Comparison of ENCODE assay signal across 8 cellular contexts in the genomic region with DNA sequence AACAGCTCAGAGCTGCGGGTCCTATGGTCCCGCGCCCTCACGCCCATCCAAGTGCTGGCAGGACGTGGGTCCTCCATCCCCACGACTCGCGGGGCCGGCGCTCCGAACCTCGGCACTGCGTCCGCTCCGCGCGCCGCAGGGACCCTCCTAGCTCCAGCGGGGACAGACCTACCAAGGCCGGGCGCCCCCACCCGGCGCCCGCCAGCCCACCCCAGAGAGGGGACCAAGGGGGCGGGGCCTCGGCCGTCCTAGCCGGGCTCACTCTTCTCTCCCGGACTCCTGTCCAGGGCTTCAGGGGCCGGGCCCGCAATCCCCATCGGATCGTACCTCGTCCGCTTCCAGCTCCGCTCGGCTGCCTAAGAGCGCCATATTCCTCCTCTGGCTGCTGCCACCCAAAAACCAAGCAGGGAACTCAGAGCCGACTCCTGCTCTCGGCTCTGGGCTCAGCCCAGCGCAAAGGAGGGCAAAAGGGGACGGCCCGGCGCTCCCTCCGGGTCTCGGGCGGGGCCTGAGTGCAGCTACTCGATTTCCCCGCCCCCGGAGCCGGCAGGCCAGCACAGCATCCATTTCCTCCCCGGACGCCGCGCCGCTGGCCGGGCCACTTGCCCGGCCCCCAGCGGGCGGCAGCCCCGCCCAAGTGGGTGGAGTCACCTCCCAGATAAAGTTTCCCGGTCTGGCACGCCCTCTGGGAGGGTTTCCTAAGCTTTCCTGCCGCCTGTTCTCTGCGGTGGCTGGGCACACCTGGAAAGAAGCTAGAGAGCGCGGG. TPM values are rescaled to one million over a fixed set of nuclear protein-coding genes. Genes with fewer than 3 reads are reported as not detected.
DNase-seq lines count a peak whose midpoint lies in the region; ATAC-seq and TF ChIP-seq lines count a peak whose summit lies in the region.

A gene (minus strand): TSS at position 460 of the 766 bp plus-strand sequence. CDS start 91 bp downstream, at position 369.

- H3K4me1 ChIP-seq in BLaER1 treated with 17β-estradiol and CSF1 and Interleukin-3, amounts not matched to agents 10 nM and 100 nM = peaks cover 7 to 19% (median 14%) of the 10 kb centered on the region in 10 experiments; a peak in 19 of 20 replicates
- no peaks in the 10 kb centered on the region for H3K4me1 ChIP-seq in lung (ENCODE audit: control insufficient read depth in 2 of 2, insufficient read depth in 2 of 2, low read length in 2 of 2)

- POLR2A ChIA-PET in activated CD4-positive, alpha-beta memory T cell treated with anti-CD3 and anti-CD28 coated beads, Interleukin-2, amount 10 ng/mL, durations not matched to agents 7 days and 5 days (lab: Charles Lee) = interaction anchor here (0.7 to 3.4 kb wide), 10 partner anchors 8 to 204 kb away, joined by 3 to 36 read pairs (median 4); a partner anchor contains a TSS

- ATAC-seq in GM19324 (IDR thresholded peaks at IDR 0.05; ENCODE audit: low FRiP score, unreplicated experiment) (peak; percentile 99), HG03457 (IDR thresholded peaks at IDR 0.05; ENCODE audit: unreplicated experiment) (peak; percentile 94), lung (ENCODE audit: insufficient read depth, low FRiP score) (peak; percentile 96)

- H3K9me3 ChIP-seq in BLaER1 treated with 17β-estradiol and CSF1 and Interleukin-3, amounts not matched to agents 10 nM and 100 nM (replicated peaks in 1 of 11) = no peaks in the 10 kb centered on the region
- H3K9me3 ChIP-seq in lung (ENCODE audit: control insufficient read depth in 2 of 2, insufficient read depth in 1 of 2, low read length in 1 of 2) = no peaks in the 10 kb centered on the region

- H3K9ac ChIP-seq in BLaER1 treated with 17β-estradiol and CSF1 and Interleukin-3, amounts not matched to agents 10 nM and 100 nM = peak within 1 kb of the TSS; percentile 69 to 82 (median 78)

- peak within 1 kb of the TSS; percentile 92 for H3K4me3 Mint-ChIP-seq in activated CD4-positive, alpha-beta memory T cell treated with anti-CD3 and anti-CD28 coated beads, Interleukin-2, amount 10 ng/mL, durations not matched to agents 7 days and 5 days

- 0% methylated on average over 47 to 67 of the region's 67 CpGs for WGBS in lung, 2 donors

- peak within 1 kb of the TSS; percentile 82 to 99 (median 98) for H3K4me2 ChIP-seq in BLaER1 treated with 17β-estradiol and CSF1 and Interleukin-3, amounts not matched to agents 10 nM and 100 nM

- H3K27me3 Mint-ChIP-seq in activated CD4-positive, alpha-beta memory T cell treated with anti-CD3 and anti-CD28 coated beads, Interleukin-2, amount 10 ng/mL, durations not matched to agents 7 days and 5 days = no peaks in the 10 kb centered on the region

- DNase-seq in NCI-H524 treated with DMSO at 0.1 percent for 48 hours (lab: John Stamatoyannopoulos, UW) (peak; percentile 50), lung (ENCODE audit: low spot score) (peak; percentile 93)
- DNase-seq in activated CD4-positive, alpha-beta memory T cell treated with anti-CD3 and anti-CD28 coated beads, Interleukin-2, amount 10 ng/mL, durations not matched to agents 7 days and 5 days = peak; percentile 85
- DNase-seq in effector CD4-positive, alpha-beta T cell = peak; percentile 70
- peak; percentile 42 to 62 (median 50) for DNase-seq in stimulated activated CD4-positive, alpha-beta T cell treated with anti-CD3 and anti-CD28 coated beads, TNF-alpha, amount 100 ng/mL, for 1 hour (ENCODE audit: low read depth in 3 of 3, low spot score in 1 of 3)

- no peak for TF ChIP-seq CTCF in lung (IDR thresholded peaks at IDR 0.05; ENCODE audit: control extremely low read depth, extremely low read depth)

- peaks cover 0 to 15% (median 12%) of the 10 kb centered on the region in 11 experiments; a peak in 13 of 22 replicates for H3K27me3 ChIP-seq in BLaER1 treated with 17β-estradiol and CSF1 and Interleukin-3, amounts not matched to agents 10 nM and 100 nM
- H3K27me3 ChIP-seq in lung (ENCODE audit: control insufficient read depth, insufficient read depth) = no peaks in the 10 kb centered on the region

- CTCF ChIA-PET in activated CD4-positive, alpha-beta memory T cell treated with anti-CD3 and anti-CD28 coated beads, Interleukin-2, amount 10 ng/mL, durations not matched to agents 7 days and 5 days (lab: Charles Lee) = interaction anchor here (0.8 to 2.9 kb wide), 7 partner anchors 7 to 193 kb away, joined by 3 to 9 read pairs (median 3); no protein-coding TSS in a partner anchor

- H3K4me3 ChIP-seq in BLaER1 treated with 17β-estradiol and CSF1 and Interleukin-3, amounts not matched to agents 10 nM and 100 nM = peak within 1 kb of the TSS; percentile 73 to 90 (median 76)
- H3K4me3 ChIP-seq in lung = peak within 1 kb of the TSS; percentile 66

- H3K36me3 ChIP-seq in BLaER1 treated with 17β-estradiol and CSF1 and Interleukin-3, amounts not matched to agents 10 nM and 100 nM = no peaks in the 10 kb centered on the region
- H3K36me3 ChIP-seq in lung (ENCODE audit: control insufficient read depth in 2 of 2, insufficient read depth in 2 of 2, low read length in 2 of 2) = no peaks in the 10 kb centered on the region

- H3K36me3 Mint-ChIP-seq in activated CD4-positive, alpha-beta memory T cell treated with anti-CD3 and anti-CD28 coated beads, Interleukin-2, amount 10 ng/mL, durations not matched to agents 7 days and 5 days (ENCODE audit: low read depth) = peaks cover 21% of the 10 kb centered on the region

- H3K27ac Mint-ChIP-seq in activated CD4-positive, alpha-beta memory T cell treated with anti-CD3 and anti-CD28 coated beads, Interleukin-2, amount 10 ng/mL, durations not matched to agents 7 days and 5 days = peak within 1 kb of the TSS; percentile 86

- no peaks in the 10 kb centered on the region for H4K20me1 ChIP-seq in BLaER1 treated with 17β-estradiol and CSF1 and Interleukin-3, amounts not matched to agents 10 nM and 100 nM

- H3K27ac ChIP-seq in BLaER1 treated with 17β-estradiol and CSF1 and Interleukin-3, amounts not matched to agents 10 nM and 100 nM = peak within 1 kb of the TSS in 9 of 11 experiments; percentile 16 to 69 (median 57); a peak in 17 of 22 replicates
- peak within 1 kb of the TSS; percentile 63 to 84 for H3K27ac ChIP-seq in lung (ENCODE audit: low read depth in 1 of 2, low read length in 1 of 2)

- H3K4me1 Mint-ChIP-seq in activated CD4-positive, alpha-beta memory T cell treated with anti-CD3 and anti-CD28 coated beads, Interleukin-2, amount 10 ng/mL, durations not matched to agents 7 days and 5 days = peaks cover 59% of the 10 kb centered on the region

- H3K9me3 Mint-ChIP-seq in activated CD4-positive, alpha-beta memory T cell treated with anti-CD3 and anti-CD28 coated beads, Interleukin-2, amount 10 ng/mL, durations not matched to agents 7 days and 5 days = no peaks in the 10 kb centered on the region

RNA-seq across cellular contexts. Expression of the gene that starts here (rescaled TPM):
- 10 to 100 TPM; 27.5 to 29.6 TPM for total RNA-seq in activated CD4-positive, alpha-beta memory T cell treated with anti-CD3 and anti-CD28 coated beads, Interleukin-2, amount 10 ng/mL, durations not matched to agents 7 days and 5 days
- 10 to 100 TPM; 26.6 to 30.0 TPM for total RNA-seq in lung
- 10 to 100 TPM in 1 of 2 donors, 1 to 10 TPM in 1; 4.2 to 11.8 TPM for polyA plus RNA-seq in lung

Comparison
In these comparisons a context has a peak if more than half of its experiments do, and no peak if none do; other contexts are left out.
1. Peak in every context shown above with its lines: DNase-seq, ATAC-seq, H3K4me3 ChIP-seq and H3K27ac ChIP-seq.